Comparison of ENCODE assay signal across 8 cellular contexts in genomic region chr15:96329403-96329981, GRCh38. TPM values are rescaled to one million over a fixed set of nuclear protein-coding genes. Genes with fewer than 3 reads are reported as not detected.
DNase-seq lines count a peak whose midpoint lies in the region; ATAC-seq and TF ChIP-seq lines count a peak whose summit lies in the region.

No MANE protein-coding gene starts in this region.

- no peaks in the 10 kb centered on the region for H3K27me3 ChIP-seq in GM23248 (replicated peaks; ENCODE audit: insufficient read depth)
- H3K27me3 ChIP-seq in iPS-18a (ENCODE audit: control insufficient read depth, insufficient read depth, low read length): peaks cover 96% of the 10 kb centered on the region
- H3K27me3 ChIP-seq in effector memory CD4-positive, alpha-beta T cell (replicated peaks; ENCODE audit: control insufficient read depth, insufficient read depth, low read length, poor library complexity, severe bottlenecking): peaks cover 53% of the 10 kb centered on the region

- no peak for TF ChIP-seq CTCF in WTC11 (IDR thresholded peaks at IDR 0.05)
- TF ChIP-seq CTCF in lower leg skin (IDR thresholded peaks at IDR 0.05): no peak

- TF ChIP-seq POLR2A in lower leg skin (IDR thresholded peaks at IDR 0.05): no peak

- DNase-seq in GM23248 (no peak), WTC11 (ENCODE audit: low spot score) (no peak), lower leg skin (ENCODE audit: low spot score in 2 of 2) (no peak)
- no peak for DNase-seq in effector memory CD4-positive, alpha-beta T cell

- H3K36me3 ChIP-seq in GM23248 (ENCODE audit: low read depth) (peaks cover 6% of the 10 kb centered on the region; the same call in 1 of the 2 replicates), iPS-18a (ENCODE audit: control insufficient read depth, low read depth, low read length) (no peaks in the 10 kb centered on the region)
- no peaks in the 10 kb centered on the region for H3K36me3 ChIP-seq in effector memory CD4-positive, alpha-beta T cell (ENCODE audit: control insufficient read depth, insufficient read depth, low read length)

- CTCF ChIA-PET in WTC11 (lab: Charles Lee): interaction anchor here (1.2 to 3.7 kb wide), 3 partner anchors 13 to 88 kb away, joined by 3 to 76 read pairs (median 52); no protein-coding TSS in a partner anchor

- H3K79me2 ChIP-seq in GM23248 (ENCODE audit: insufficient read depth): peaks cover 85% of the 10 kb centered on the region

- peaks cover 96% of the 10 kb centered on the region for H3K27me3 Mint-ChIP-seq in WTC11 (ENCODE audit: low read depth)

- peak overlapping the region; percentile 76 for H3K4me3 Mint-ChIP-seq in WTC11

- no peak overlapping the region for H3K27ac Mint-ChIP-seq in WTC11

- H3K36me3 Mint-ChIP-seq in WTC11: no peaks in the 10 kb centered on the region

- peak overlapping the region; percentile 84 for H3K4me3 ChIP-seq in GM23248
- peak overlapping the region; percentile 65 for H3K4me3 ChIP-seq in iPS-18a (ENCODE audit: low read length)
- peak overlapping the region; percentile 21 to 62 (median 31) for H3K4me3 ChIP-seq in skin epidermis
- no peak overlapping the region for H3K4me3 ChIP-seq in lower leg skin (ENCODE audit: low read depth, poor library complexity, severe bottlenecking)
- no peak overlapping the region for H3K4me3 ChIP-seq in effector memory CD4-positive, alpha-beta T cell (ENCODE audit: insufficient read depth, low read depth, low read length, poor library complexity, severe bottlenecking)

- peak overlapping the region; percentile 89 for H2AFZ ChIP-seq in GM23248

- no peaks in the 10 kb centered on the region for H3K9me2 ChIP-seq in GM23248 (ENCODE audit: insufficient read depth)

- peaks cover 41% of the 10 kb centered on the region for H3F3A ChIP-seq in GM23248 (ENCODE audit: insufficient read depth)

- H3K27ac ChIP-seq in GM23248: peak overlapping the region; percentile 87
- no peak overlapping the region for H3K27ac ChIP-seq in iPS-18a (ENCODE audit: low read length)
- peak overlapping the region in 15 of 21 experiments; percentile 18 to 84 (median 65) for H3K27ac ChIP-seq in skin epidermis
- no peak overlapping the region for H3K27ac ChIP-seq in effector memory CD4-positive, alpha-beta T cell (ENCODE audit: insufficient read depth, low read length, poor library complexity, severe bottlenecking)

- H3K9ac ChIP-seq in GM23248 (peak overlapping the region; percentile 83), iPS-18a (ENCODE audit: low read length) (no peak overlapping the region)

- in situ Hi-C loops in GM23248 (cut with MboI): loop anchor here (10.0 kb wide), 1 partner anchor 1305 kb away; no protein-coding TSS in a partner anchor

- H3K4me1 Mint-ChIP-seq in WTC11: peaks cover 70% of the 10 kb centered on the region

- H3K4me1 ChIP-seq in GM23248 (ENCODE audit: insufficient read depth) (peaks cover 32% of the 10 kb centered on the region), iPS-18a (ENCODE audit: control insufficient read depth, low read depth, low read length) (peaks cover 41% of the 10 kb centered on the region)
- peaks cover 4% of the 10 kb centered on the region for H3K4me1 ChIP-seq in effector memory CD4-positive, alpha-beta T cell (ENCODE audit: control insufficient read depth, insufficient read depth, low read length, poor library complexity, severe bottlenecking)

- WGBS in GM23248 (ENCODE audit: low coverage in 1 of 2, low lambda C conversion rate in 2 of 2, missing lambda C conversion rate in 2 of 2), 2 experiments: 73 to 75% methylated on average over 8 of the region's 8 CpGs
- 58% methylated on average over 8 of the region's 8 CpGs for WGBS in lower leg skin, 2 donors

- POLR2A ChIA-PET in WTC11 (lab: Charles Lee): no interaction called here

- intact Hi-C loops in lower leg skin (cut with DNase I; ENCODE audit: low total_unique reads): no loop called here

- H3K9me3 Mint-ChIP-seq in WTC11: no peaks in the 10 kb centered on the region

- ATAC-seq in WTC11: no peak
- no peak for ATAC-seq in GM21381 (IDR thresholded peaks at IDR 0.05; ENCODE audit: unreplicated experiment)
- ATAC-seq in HG03045 (IDR thresholded peaks at IDR 0.05; ENCODE audit: unreplicated experiment): no peak

- no peaks in the 10 kb centered on the region for H4K20me1 ChIP-seq in GM23248 (ENCODE audit: insufficient read depth)

- H3K4me2 ChIP-seq in GM23248 (ENCODE audit: unreplicated experiment): peak overlapping the region; percentile 89

- H3K9me3 ChIP-seq in GM23248 (ENCODE audit: low read depth) (no peaks in the 10 kb centered on the region), iPS-18a (ENCODE audit: control insufficient read depth, low read depth, low read length) (no peaks in the 10 kb centered on the region)
- H3K9me3 ChIP-seq in effector memory CD4-positive, alpha-beta T cell (ENCODE audit: control insufficient read depth, low read length): no peaks in the 10 kb centered on the region

TF ChIP-seq in WTC11, 78 proteins besides CTCF, POLR2A, EP300 and RAD21 (continues in another document):
- TF ChIP-seq NR2C2 (CRISPR knock-in tag; IDR thresholded peaks at IDR 0.05): no peak
- TF ChIP-seq FOXJ3 (CRISPR knock-in tag; IDR thresholded peaks at IDR 0.05; ENCODE audit: borderline replicate concordance): no peak
- TF ChIP-seq JUN (CRISPR knock-in tag; IDR thresholded peaks at IDR 0.05): no peak
- no peak for TF ChIP-seq IRF2 (CRISPR knock-in tag; IDR thresholded peaks at IDR 0.05; ENCODE audit: borderline replicate concordance, low read depth)
- TF ChIP-seq GABPB1 (CRISPR knock-in tag; IDR thresholded peaks at IDR 0.05): no peak
- TF ChIP-seq ATF3 (CRISPR knock-in tag; conservative IDR thresholded peaks at IDR 0.05): no peak
- TF ChIP-seq ZNF425 (CRISPR knock-in tag; conservative IDR thresholded peaks at IDR 0.05): no peak
- TF ChIP-seq ELF4 (CRISPR knock-in tag; IDR thresholded peaks at IDR 0.05; ENCODE audit: low read depth): no peak
- TF ChIP-seq NFATC4 (CRISPR knock-in tag; IDR thresholded peaks at IDR 0.05): no peak
- no peak for TF ChIP-seq RORB (CRISPR knock-in tag; IDR thresholded peaks at IDR 0.05)
- no peak for TF ChIP-seq STAT6 (CRISPR knock-in tag; conservative IDR thresholded peaks at IDR 0.05; ENCODE audit: low read depth)
- no peak for TF ChIP-seq ESRRA (CRISPR knock-in tag; IDR thresholded peaks at IDR 0.05; ENCODE audit: borderline replicate concordance)
- TF ChIP-seq NFE2L1 (CRISPR knock-in tag; IDR thresholded peaks at IDR 0.05): no peak
- TF ChIP-seq ZNF416 (CRISPR knock-in tag; IDR thresholded peaks at IDR 0.05): no peak
- TF ChIP-seq ZSCAN18 (CRISPR knock-in tag; IDR thresholded peaks at IDR 0.05): no peak

RNA-seq across cellular contexts. Expression of gene NR2F2, which starts 1.0 kb away (rescaled TPM):
- 5.9 and 7.3 TPM in 2 replicates for total RNA-seq in GM23248 (2014; rRNA removed; shearing (Covaris generic))
- polyA plus RNA-seq in GM23248 (2016; fragmentation: Nextera tagmentation; extraction: Ambion mirVana): 23.8 and 25.1 TPM in 2 replicates
- 0.27 to 0.57 TPM (median 0.55 TPM) in 3 replicates for total RNA-seq in WTC11 (2021)
- total RNA-seq in lower leg skin: 10 to 100 TPM in 1 of 4 donors, 1 to 10 TPM in 3; 3.9 to 14.0 (median 6.5) TPM

Comparison
In these comparisons a context has a peak if more than half of its experiments do, and no peak if none do; other contexts are left out.
1. H3K27ac ChIP-seq: peak in GM23248 (single experiment) and skin epidermis (15 of 21); none in iPS-18a (single experiment) and effector memory CD4-positive, alpha-beta T cell (single experiment).
2. H3K4me3 ChIP-seq: peak in GM23248 (single experiment), iPS-18a (single experiment) and skin epidermis (7 of 7); none in lower leg skin (single experiment) and effector memory CD4-positive, alpha-beta T cell (single experiment).